In the genomic region with DNA sequence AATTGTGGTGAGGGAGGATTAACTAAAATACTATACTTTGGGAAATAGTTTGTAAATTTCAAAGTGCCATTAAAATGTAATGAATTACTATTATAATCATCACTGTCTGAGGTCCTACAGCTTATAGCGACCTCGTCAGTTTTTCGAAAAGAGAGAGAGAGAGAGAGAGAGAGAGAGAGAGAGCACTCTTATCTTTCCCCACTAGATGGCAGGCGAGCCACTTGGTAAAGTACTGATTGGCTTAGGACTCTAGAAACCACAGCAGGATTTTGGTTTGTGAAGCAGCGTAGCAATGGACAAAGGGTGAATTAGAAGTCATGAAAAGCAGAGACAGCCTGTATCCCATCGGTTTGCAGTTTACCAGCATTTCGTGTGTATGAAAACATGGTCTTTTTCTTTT, we compare ENCODE assay signal across 9 cellular contexts. TPM values are rescaled to one million over a fixed set of nuclear protein-coding genes. Genes with fewer than 3 reads are reported as not detected.
DNase-seq lines count a peak whose midpoint lies in the region; ATAC-seq and TF ChIP-seq lines count a peak whose summit lies in the region.
"Had no signal": no experiment of that assay in that cellular context is flagged by ENCODE, and none has a peak within 500 bp of the region (broad histone marks: within the 10 kb centered on the region; RNA-seq: fewer than 3 reads in every experiment).

No MANE protein-coding gene starts in this region.

- H3K4me3 ChIP-seq in AG09309 (ENCODE audit: control insufficient read depth, low read depth, low read length) (no peak overlapping the region), right atrium auricular region (no peak overlapping the region), skeletal muscle satellite cell (ENCODE audit: low read length) (no peak overlapping the region)

- peak overlapping the region; percentile 7 for H3K4me2 ChIP-seq in skeletal muscle satellite cell (ENCODE audit: low read length)

- POLR2A ChIA-PET in GM10248 (lab: Yijun Ruan, JAX) = no interaction called here

- H3K27me3 ChIP-seq in right atrium auricular region (no peaks in the 10 kb centered on the region), skeletal muscle satellite cell (ENCODE audit: control insufficient read depth, insufficient read depth, low read length) (no peaks in the 10 kb centered on the region)

- ATAC-seq in HG02610 (IDR thresholded peaks at IDR 0.05; ENCODE audit: unreplicated experiment) = peak; percentile 68
- ATAC-seq in activated CD4-positive, CD25-positive, alpha-beta regulatory T cell treated with anti-CD3 and anti-CD28 coated beads, Interleukin-2, amount 50 U/mL, for 24 hours = no peak
- ATAC-seq: left colon had no signal

- DNase-seq in AG09309 (ENCODE audit: low read depth) (no peak), GM10248 (ENCODE audit: extremely low spot score) (peak; percentile 24), NCI-H2107 (lab: John Stamatoyannopoulos, UW) (peak; percentile 10), amygdala (lab: John Stamatoyannopoulos, UW) (peak in 30 of 56 donors; percentile 0 to 59 (median 5)), right atrium auricular region (ENCODE audit: low spot score) (peak; percentile 66)

- no peak overlapping the region for H3K27ac ChIP-seq in right atrium auricular region

- H3K9ac ChIP-seq in skeletal muscle satellite cell (ENCODE audit: low read depth, low read length) = no peak overlapping the region

- TF ChIP-seq CTCF in AG09309 (IDR thresholded peaks at IDR 0.05; ENCODE audit: control insufficient read depth, insufficient read depth, low read depth, low read length, missing control alignments) (peak; percentile 95), GM10248 (IDR thresholded peaks at IDR 0.05; ENCODE audit: control extremely low read depth, extremely low read depth, low read depth, missing control alignments) (peak; percentile 49), right atrium auricular region (IDR thresholded peaks at IDR 0.05) (peak; percentile 75)

- H3K4me1 ChIP-seq in right atrium auricular region (no peaks in the 10 kb centered on the region), skeletal muscle satellite cell (ENCODE audit: control insufficient read depth, insufficient read depth, low read length) (peaks cover 7% of the 10 kb centered on the region)

- H3K36me3 ChIP-seq in right atrium auricular region = no peaks in the 10 kb centered on the region
- no peaks in the 10 kb centered on the region for H3K36me3 ChIP-seq in skeletal muscle satellite cell (ENCODE audit: insufficient read depth, low read length)

- CTCF ChIA-PET in GM10248 (lab: Yijun Ruan, JAX) = interaction anchor here (0.7 to 2.2 kb wide), 8 partner anchors 8 to 516 kb away, joined by 3 to 9 read pairs (median 4); no protein-coding TSS in a partner anchor

- H3K9me3 ChIP-seq in right atrium auricular region (no peaks in the 10 kb centered on the region), skeletal muscle satellite cell (replicated peaks; ENCODE audit: low read length) (no peaks in the 10 kb centered on the region)

RNA-seq across cellular contexts. Expression of a gene that starts 52.5 kb away (rescaled TPM):
- 10 to 100 TPM; 34.1 to 91.0 TPM for total RNA-seq in right atrium auricular region
- 7.4 and 9.9 TPM in 2 replicates for total RNA-seq in skeletal muscle satellite cell (2012; rRNA removed)
